19 cellular contexts compared by ENCODE assay signal in the genomic region with DNA sequence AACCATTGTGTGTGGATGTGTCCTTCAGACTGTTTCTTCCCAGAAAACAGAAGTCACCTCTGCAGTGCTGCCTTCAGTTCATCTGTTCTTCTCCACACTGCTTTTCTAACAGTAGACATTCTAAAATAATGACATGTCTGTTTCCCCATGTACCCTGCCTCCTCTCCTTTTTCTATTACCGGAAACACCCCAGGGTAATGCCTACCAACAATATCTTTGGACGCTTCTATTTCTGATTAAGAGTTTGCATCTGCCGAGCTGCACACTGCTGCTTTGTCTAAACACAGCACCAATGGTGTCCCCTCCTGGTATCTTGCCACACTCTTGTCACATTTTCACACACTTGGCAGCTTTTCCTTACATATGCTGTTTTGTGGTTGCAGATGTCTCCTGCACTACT.
"Had no signal": no experiment of that assay in that cellular context is flagged by ENCODE, and none has a peak within 500 bp of the region (broad histone marks: within the 10 kb centered on the region; RNA-seq: fewer than 3 reads in every experiment).

No MANE protein-coding gene starts in this region.

- H3K27ac Mint-ChIP-seq: activated naive CD4-positive, alpha-beta T cell treated with anti-CD3 and anti-CD28 coated beads, Interleukin-2, amount 50 U/mL, for 24 hours; natural killer cell had no signal

- H3K36me3 Mint-ChIP-seq: activated naive CD4-positive, alpha-beta T cell treated with anti-CD3 and anti-CD28 coated beads, Interleukin-2, amount 50 U/mL, for 24 hours; natural killer cell had no signal

- H3K4me3 ChIP-seq: ascending aorta, tibial nerve, uterus had no signal

- H3K4me1 Mint-ChIP-seq: activated naive CD4-positive, alpha-beta T cell treated with anti-CD3 and anti-CD28 coated beads, Interleukin-2, amount 50 U/mL, for 24 hours; natural killer cell had no signal

- DNase-seq: activated CD4-positive, alpha-beta T cell treated with anti-CD3 and anti-CD28 coated beads, Interleukin-2, amount 50 U/mL, for 1 hour; activated CD4-positive, CD25-positive, alpha-beta regulatory T cell treated with anti-CD3 and anti-CD28 coated beads, Interleukin-2, amount 50 U/mL, for 72 hours; activated CD8-positive, alpha-beta memory T cell treated with anti-CD3 and anti-CD28 coated beads for 24 hours; activated gamma-delta T cell; cerebellar nuclear complex; cortex of kidney; left cardiac atrium; mesendoderm; natural killer cell; retina; stimulated activated CD4-positive, alpha-beta T cell treated with anti-CD3 and anti-CD28 coated beads, Interleukin-12 subunit alpha, Interleukin-12 subunit beta, amount 100 ng/mL, for 4 hours; stimulated activated CD4-positive, alpha-beta T cell treated with anti-CD3 and anti-CD28 coated beads, Interleukin-1b, Interleukin-23, amount 100 ng/mL, for 48 hours; stimulated activated CD8-positive, alpha-beta memory T cell treated with anti-CD3 and anti-CD28 coated beads, Interleukin-4, amount 100 ng/mL, for 48 hours; stimulated activated naive CD4-positive, alpha-beta T cell treated with Interleukin-2 at 50 U/mL for 16 hours; T-helper 2 cell; uterus had no signal

- H3K27me3 Mint-ChIP-seq: activated naive CD4-positive, alpha-beta T cell treated with anti-CD3 and anti-CD28 coated beads, Interleukin-2, amount 50 U/mL, for 24 hours had no signal

- H3K4me3 Mint-ChIP-seq: activated naive CD4-positive, alpha-beta T cell treated with anti-CD3 and anti-CD28 coated beads, Interleukin-2, amount 50 U/mL, for 24 hours; natural killer cell had no signal
